In genomic region chr17:51046527-51047384, GRCh38 we compare ENCODE assay signal across 9 cellular contexts.
A peak's percentile ranks its signal among the peaks of the same experiment; 100 is the strongest.
DNase-seq lines count a peak whose midpoint lies in the region; ATAC-seq and TF ChIP-seq lines count a peak whose summit lies in the region.
"Had no signal": no experiment of that assay in that cellular context is flagged by ENCODE, and none has a peak within 500 bp of the region (broad histone marks: within the 10 kb centered on the region; RNA-seq: fewer than 3 reads in every experiment).

No MANE protein-coding gene starts in this region.

- H3K9ac ChIP-seq in DND-41 (ENCODE audit: low read depth, low read length), result no peak overlapping the region

- no peak overlapping the region for H3K27ac Mint-ChIP-seq in immature natural killer cell
- H3K27ac Mint-ChIP-seq: dendritic cell treated with granulocyte-macrophage colony-stimulating factor and Interleukin-4, amounts not matched to agents 40 ng/mL and 50 ng/mL, for 4 days had no signal

- H3K27me3 Mint-ChIP-seq in immature natural killer cell (ENCODE audit: low read depth in 3 of 3), result no peaks in the 10 kb centered on the region
- H3K27me3 Mint-ChIP-seq: dendritic cell treated with granulocyte-macrophage colony-stimulating factor and Interleukin-4, amounts not matched to agents 40 ng/mL and 50 ng/mL, for 4 days had no signal

- WGBS in thyroid gland, 2 donors, result 33 to 40% methylated on average over 12 of the region's 12 CpGs

- peak in 1 of 2 donors; percentile 64 for TF ChIP-seq POLR2A in thyroid gland (IDR thresholded peaks at IDR 0.05)

- no peaks in the 10 kb centered on the region for H3K79me2 ChIP-seq in DND-41 (ENCODE audit: insufficient read depth, low read length)

- no peak overlapping the region for H2AFZ ChIP-seq in DND-41 (ENCODE audit: low read depth, low read length)

- H3K9me3 Mint-ChIP-seq in immature natural killer cell, result no peaks in the 10 kb centered on the region
- H3K9me3 Mint-ChIP-seq: dendritic cell treated with granulocyte-macrophage colony-stimulating factor and Interleukin-4, amounts not matched to agents 40 ng/mL and 50 ng/mL, for 4 days had no signal

- TF ChIP-seq CTCF in DND-41 (IDR thresholded peaks at IDR 0.05; ENCODE audit: borderline replicate concordance, extremely low read depth, low read length, poor library complexity, severe bottlenecking) (no peak), thyroid gland (IDR thresholded peaks at IDR 0.05) (no peak)

- peaks cover 4% of the 10 kb centered on the region; the same call in 1 of the 2 replicates for H4K20me1 ChIP-seq in DND-41 (ENCODE audit: insufficient read depth, low read length)

- no peaks in the 10 kb centered on the region for H3K27me3 ChIP-seq in DND-41 (ENCODE audit: insufficient read depth, low read length, poor library complexity)
- no peaks in the 10 kb centered on the region for H3K27me3 ChIP-seq in thyroid gland

- intact Hi-C loops in thyroid gland (cut with DNase I), result no loop called here

- H3K36me3 Mint-ChIP-seq in immature natural killer cell, result peaks cover 0 to 4% (median 0%) of the 10 kb centered on the region in 3 donors

- peaks cover 2 to 9% of the 10 kb centered on the region in 2 donors for H3K4me1 Mint-ChIP-seq in immature natural killer cell

- no peak overlapping the region for H3K4me3 Mint-ChIP-seq in immature natural killer cell
- H3K4me3 Mint-ChIP-seq: dendritic cell treated with granulocyte-macrophage colony-stimulating factor and Interleukin-4, amounts not matched to agents 40 ng/mL and 50 ng/mL, for 4 days had no signal

- H3K4me1 ChIP-seq in DND-41 (ENCODE audit: insufficient read depth, low read length) (no peaks in the 10 kb centered on the region), thyroid gland (peaks cover 25 to 27% of the 10 kb centered on the region in 2 donors)

- ATAC-seq in DND-41 (ENCODE audit: insufficient read depth, low read depth), result peak; percentile 39; the same call in 1 of the 3 replicates
- ATAC-seq in HG03196 (IDR thresholded peaks at IDR 0.05; ENCODE audit: unreplicated experiment), result no peak
- no peak for ATAC-seq in HG03025 (IDR thresholded peaks at IDR 0.05; ENCODE audit: low FRiP score, unreplicated experiment)

- H3K4me3 ChIP-seq in DND-41 (ENCODE audit: low read depth in 1 of 2, low read length in 2 of 2) (no peak overlapping the region), thyroid gland (replicated peaks in 1 of 3) (no peak overlapping the region)

- no peak overlapping the region for H3K4me2 ChIP-seq in DND-41 (ENCODE audit: insufficient read depth, low read length)

- H3K9me3 ChIP-seq in DND-41 (ENCODE audit: insufficient read depth, low read length, severe bottlenecking), result no peaks in the 10 kb centered on the region
- no peaks in the 10 kb centered on the region for H3K9me3 ChIP-seq in thyroid gland

- H3K36me3 ChIP-seq in DND-41 (ENCODE audit: insufficient read depth, low read length) (no peaks in the 10 kb centered on the region), thyroid gland (no peaks in the 10 kb centered on the region)

- H3K27ac ChIP-seq in DND-41 (ENCODE audit: low read length) (no peak overlapping the region), thyroid gland (peak overlapping the region in 2 of 3 donors; percentile 15 to 46)

- DNase-seq in DND-41, result no peak
- DNase-seq in NCI-H2227 treated with DMSO at 0.1 percent for 48 hours (lab: John Stamatoyannopoulos, UW), result peak; percentile 97
- peak; percentile 61 for DNase-seq in dedifferentiated amniotic fluid mesenchymal stem cell (ENCODE audit: extremely low spot score)
- peak; percentile 99 for DNase-seq in left kidney (ENCODE audit: low read depth, low spot score)
- DNase-seq in thyroid gland, result peak; percentile 58 to 60
- no peak for DNase-seq in immature natural killer cell

Comparison
In these comparisons a context has a peak if more than half of its experiments do, and no peak if none do; other contexts are left out.
1. DNase-seq: peak in NCI-H2227 treated with DMSO at 0.1 percent for 48 hours (single experiment), dedifferentiated amniotic fluid mesenchymal stem cell (single experiment), left kidney (single experiment) and thyroid gland (2 of 2); none in DND-41 (single experiment) and immature natural killer cell (0 of 3).